In genomic region chr15:100704281-100705055, GRCh38 we compare ENCODE assay signal across 18 cellular contexts.
A peak's percentile ranks its signal among the peaks of the same experiment; 100 is the strongest.
DNase-seq lines count a peak whose midpoint lies in the region; ATAC-seq and TF ChIP-seq lines count a peak whose summit lies in the region.
"Had no signal": no experiment of that assay in that cellular context is flagged by ENCODE, and none has a peak within 500 bp of the region (broad histone marks: within the 10 kb centered on the region; RNA-seq: fewer than 3 reads in every experiment).

No MANE protein-coding gene starts in this region.

- H3K36me3 ChIP-seq in brain microvascular endothelial cell (replicated peaks), result no peaks in the 10 kb centered on the region
- no peaks in the 10 kb centered on the region for H3K36me3 ChIP-seq in testis (ENCODE audit: low read depth, missing control alignments)
- H3K36me3 ChIP-seq: thyroid gland had no signal

- no peak for TF ChIP-seq CTCF in AG09309 (IDR thresholded peaks at IDR 0.05; ENCODE audit: control insufficient read depth, insufficient read depth, low read depth, low read length, missing control alignments)
- TF ChIP-seq CTCF in brain microvascular endothelial cell (IDR thresholded peaks at IDR 0.05; ENCODE audit: low read depth, low read length, missing control alignments), result no peak
- no peak for TF ChIP-seq CTCF in foreskin keratinocyte (conservative IDR thresholded peaks at IDR 0.05)
- TF ChIP-seq CTCF in testis (IDR thresholded peaks at IDR 0.05), result no peak

- 81 to 90% methylated on average over 7 of the region's 7 CpGs for WGBS in testis, 2 donors

- intact Hi-C loops in testis (cut with DNase I; ENCODE audit: low total_unique reads), result no loop called here

- DNase-seq in AG09309 (ENCODE audit: low read depth), result peak; percentile 61
- DNase-seq in HS-5 (ENCODE audit: low read depth), result peak; percentile 77
- peak; percentile 77 for DNase-seq in brain microvascular endothelial cell
- DNase-seq in foreskin keratinocyte, result peak; percentile 80 to 89
- DNase-seq in Kasumi-1 (lab: John Stamatoyannopoulos, UW), result no peak
- no peak for DNase-seq in SW 1271 (lab: John Stamatoyannopoulos, UW)
- DNase-seq in testis, result no peak
- DNase-seq: activated CD4-positive, alpha-beta T cell treated with anti-CD3 and anti-CD28 coated beads, Interleukin-2, amount 50 U/mL, for 1 hour; activated T-cell treated with anti-CD3 and anti-CD28 coated beads, Interleukin-2, amount 50 U/mL, for 72 hours; amniotic stem cell; DND-41; dorsolateral prefrontal cortex; left colon; NCI-H146; NCI-H510A; OCI-M1; thyroid gland had no signal

- in situ Hi-C loops in brain microvascular endothelial cell (cut with HindIII; ENCODE audit: low pct_ligation_motif_present, low sequenced_read_pairs), result no loop called here

- H3K4me1 ChIP-seq in foreskin keratinocyte, result peaks cover 4% of the 10 kb centered on the region
- H3K4me1 ChIP-seq in testis, result no peaks in the 10 kb centered on the region
- H3K4me1 ChIP-seq: thyroid gland had no signal

- H3K27ac ChIP-seq in brain microvascular endothelial cell, result peak overlapping the region; percentile 77
- H3K27ac ChIP-seq in foreskin keratinocyte, result peak overlapping the region; percentile 82
- H3K27ac ChIP-seq in testis, result no peak overlapping the region
- H3K27ac ChIP-seq: dorsolateral prefrontal cortex, thyroid gland had no signal

- ATAC-seq in foreskin keratinocyte, result peak; percentile 95
- ATAC-seq in GM21360 (IDR thresholded peaks at IDR 0.05; ENCODE audit: unreplicated experiment), result no peak
- ATAC-seq: activated T-cell treated with anti-CD3 and anti-CD28 coated beads, Interleukin-2, amount 50 U/mL, for 72 hours; left colon had no signal

- H3K4me3 ChIP-seq in AG09309 (ENCODE audit: control insufficient read depth, low read depth, low read length) (no peak overlapping the region), brain microvascular endothelial cell (ENCODE audit: low read depth, low read length) (no peak overlapping the region), testis (no peak overlapping the region)
- H3K4me3 ChIP-seq: dorsolateral prefrontal cortex, thyroid gland had no signal

- H3K27me3 ChIP-seq in brain microvascular endothelial cell (replicated peaks) (no peaks in the 10 kb centered on the region), foreskin keratinocyte (no peaks in the 10 kb centered on the region), testis (no peaks in the 10 kb centered on the region)
- H3K27me3 ChIP-seq: thyroid gland had no signal

- TF ChIP-seq POLR2A in testis (IDR thresholded peaks at IDR 0.05), result no peak

- no peaks in the 10 kb centered on the region for H3K9me3 ChIP-seq in testis
- H3K9me3 ChIP-seq: thyroid gland had no signal

Comparison
In these comparisons a context has a peak if more than half of its experiments do, and no peak if none do; other contexts are left out.
1. DNase-seq: peak in AG09309 (single experiment), HS-5 (single experiment), brain microvascular endothelial cell (single experiment) and foreskin keratinocyte (2 of 2); none in Kasumi-1 (0 of 2), SW 1271 (0 of 2) and testis (single experiment).
2. H3K27ac ChIP-seq: peak in brain microvascular endothelial cell (single experiment) and foreskin keratinocyte (single experiment); none in testis (0 of 2).